ENCODE assay signal across 1 cellular context in the genomic region with DNA sequence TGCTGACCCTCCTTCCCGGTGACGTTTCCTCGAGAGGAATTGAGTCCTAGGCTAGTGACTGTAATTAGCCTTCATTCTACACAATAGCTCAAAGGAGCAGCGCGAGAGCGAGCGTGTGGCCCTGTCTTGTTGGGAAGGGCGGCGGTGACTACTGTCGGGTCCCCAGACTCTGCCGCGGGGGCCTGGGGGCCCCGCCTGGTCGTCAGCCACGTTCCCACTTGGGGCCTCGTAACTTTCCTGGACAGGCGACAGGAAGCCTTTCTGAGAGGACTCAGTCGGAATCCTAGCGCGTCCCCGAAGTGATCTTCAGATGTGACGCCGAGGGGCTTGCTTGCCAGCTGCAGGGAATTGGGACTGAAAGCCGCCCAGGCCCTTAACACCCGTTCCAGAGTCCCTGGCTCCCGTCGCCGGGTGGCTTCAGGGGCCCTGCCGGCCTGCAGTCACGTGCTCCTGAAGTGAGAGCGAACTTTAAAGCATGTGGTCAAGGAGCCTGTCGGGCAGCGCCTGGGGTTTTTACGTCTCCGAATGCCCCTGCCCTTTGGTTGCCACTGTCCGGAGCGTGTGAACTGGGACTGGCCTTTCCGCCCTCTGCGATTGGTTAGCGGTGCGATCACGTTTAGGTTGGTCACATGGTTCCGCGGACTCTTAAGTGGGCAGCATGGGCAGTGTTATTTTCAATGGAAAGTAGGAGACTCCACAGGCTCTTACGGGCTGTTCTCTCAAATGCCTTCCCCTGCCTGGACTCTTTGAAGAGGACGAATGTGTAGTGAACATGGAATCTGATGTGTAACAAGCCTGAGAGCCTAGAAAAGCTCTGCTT.
TF ChIP-seq lines count a peak whose summit lies in the region.

No MANE protein-coding gene starts in this region.

TF ChIP-seq in HepG2, 621 proteins besides CTCF, POLR2A, EP300 and RAD21 (continued from another document and continues in another):
- no peak for TF ChIP-seq ZNF414 (CRISPR knock-in tag; IDR thresholded peaks at IDR 0.05)
- TF ChIP-seq ATF1 (CRISPR knock-in tag; IDR thresholded peaks at IDR 0.05) = no peak
- TF ChIP-seq YY1 (IDR thresholded peaks at IDR 0.05; ENCODE audit: insufficient read depth, insufficient replicate concordance, low read depth, low read length) = no peak
- TF ChIP-seq PAX8 (CRISPR knock-in tag; IDR thresholded peaks at IDR 0.05; ENCODE audit: borderline replicate concordance) = no peak
- no peak for TF ChIP-seq ZNF335 (CRISPR knock-in tag; IDR thresholded peaks at IDR 0.05)
- TF ChIP-seq ZKSCAN1 (IDR thresholded peaks at IDR 0.05; ENCODE audit: low read length) = no peak
- no peak for TF ChIP-seq RXRB (CRISPR knock-in tag; IDR thresholded peaks at IDR 0.05; ENCODE audit: borderline replicate concordance)
- 0 out of 2 replicates have a peak, but pooled peaks have one; percentile 40 for TF ChIP-seq ZNF232 (CRISPR knock-in tag; IDR thresholded peaks at IDR 0.05; ENCODE audit: borderline replicate concordance)
- no peak for TF ChIP-seq ARID3A (IDR thresholded peaks at IDR 0.05; ENCODE audit: low read depth, low read length)
- no peak for TF ChIP-seq SRSF9 (IDR thresholded peaks at IDR 0.05; ENCODE audit: borderline replicate concordance, insufficient read depth, low read depth, low read length, poor library complexity, severe bottlenecking)
- no peak for TF ChIP-seq CENPX (CRISPR knock-in tag; IDR thresholded peaks at IDR 0.05)
- TF ChIP-seq ZBTB26 (CRISPR knock-in tag; IDR thresholded peaks at IDR 0.05; ENCODE audit: borderline replicate concordance) = no peak; the same call in 1 of the 2 replicates
- no peak for TF ChIP-seq MTF1 (CRISPR knock-in tag; IDR thresholded peaks at IDR 0.05)
- TF ChIP-seq, protein P1, sequence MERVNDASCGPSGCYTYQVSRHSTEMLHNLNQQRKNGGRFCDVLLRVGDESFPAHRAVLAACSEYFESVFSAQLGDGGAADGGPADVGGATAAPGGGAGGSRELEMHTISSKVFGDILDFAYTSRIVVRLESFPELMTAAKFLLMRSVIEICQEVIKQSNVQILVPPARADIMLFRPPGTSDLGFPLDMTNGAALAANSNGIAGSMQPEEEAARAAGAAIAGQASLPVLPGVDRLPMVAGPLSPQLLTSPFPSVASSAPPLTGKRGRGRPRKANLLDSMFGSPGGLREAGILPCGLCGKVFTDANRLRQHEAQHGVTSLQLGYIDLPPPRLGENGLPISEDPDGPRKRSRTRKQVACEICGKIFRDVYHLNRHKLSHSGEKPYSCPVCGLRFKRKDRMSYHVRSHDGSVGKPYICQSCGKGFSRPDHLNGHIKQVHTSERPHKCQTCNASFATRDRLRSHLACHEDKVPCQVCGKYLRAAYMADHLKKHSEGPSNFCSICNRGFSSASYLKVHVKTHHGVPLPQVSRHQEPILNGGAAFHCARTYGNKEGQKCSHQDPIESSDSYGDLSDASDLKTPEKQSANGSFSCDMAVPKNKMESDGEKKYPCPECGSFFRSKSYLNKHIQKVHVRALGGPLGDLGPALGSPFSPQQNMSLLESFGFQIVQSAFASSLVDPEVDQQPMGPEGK (CRISPR knock-in tag; IDR thresholded peaks at IDR 0.05) = no peak
- TF ChIP-seq NCOA1 (CRISPR knock-in tag; IDR thresholded peaks at IDR 0.05) = no peak
- no peak for TF ChIP-seq ZSCAN31 (CRISPR knock-in tag; IDR thresholded peaks at IDR 0.05; ENCODE audit: low read depth)
- TF ChIP-seq ERF (CRISPR knock-in tag; IDR thresholded peaks at IDR 0.05) = peak; percentile 59; the same call in 1 of the 2 replicates
- TF ChIP-seq ZNF792 (CRISPR knock-in tag; IDR thresholded peaks at IDR 0.05) = no peak
- no peak for TF ChIP-seq CBX1 (IDR thresholded peaks at IDR 0.05; ENCODE audit: low read depth)
- TF ChIP-seq SPEN (CRISPR knock-in tag; IDR thresholded peaks at IDR 0.05; ENCODE audit: low read depth) = no peak
- no peak for TF ChIP-seq IKZF4 (CRISPR knock-in tag; IDR thresholded peaks at IDR 0.05; ENCODE audit: borderline replicate concordance, low read depth, not compliant biosample characterization)
- TF ChIP-seq ZNF512 (CRISPR knock-in tag; IDR thresholded peaks at IDR 0.05) = no peak
- no peak for TF ChIP-seq SNAI1 (CRISPR knock-in tag; IDR thresholded peaks at IDR 0.05; ENCODE audit: borderline replicate concordance)
- TF ChIP-seq, protein P2, sequence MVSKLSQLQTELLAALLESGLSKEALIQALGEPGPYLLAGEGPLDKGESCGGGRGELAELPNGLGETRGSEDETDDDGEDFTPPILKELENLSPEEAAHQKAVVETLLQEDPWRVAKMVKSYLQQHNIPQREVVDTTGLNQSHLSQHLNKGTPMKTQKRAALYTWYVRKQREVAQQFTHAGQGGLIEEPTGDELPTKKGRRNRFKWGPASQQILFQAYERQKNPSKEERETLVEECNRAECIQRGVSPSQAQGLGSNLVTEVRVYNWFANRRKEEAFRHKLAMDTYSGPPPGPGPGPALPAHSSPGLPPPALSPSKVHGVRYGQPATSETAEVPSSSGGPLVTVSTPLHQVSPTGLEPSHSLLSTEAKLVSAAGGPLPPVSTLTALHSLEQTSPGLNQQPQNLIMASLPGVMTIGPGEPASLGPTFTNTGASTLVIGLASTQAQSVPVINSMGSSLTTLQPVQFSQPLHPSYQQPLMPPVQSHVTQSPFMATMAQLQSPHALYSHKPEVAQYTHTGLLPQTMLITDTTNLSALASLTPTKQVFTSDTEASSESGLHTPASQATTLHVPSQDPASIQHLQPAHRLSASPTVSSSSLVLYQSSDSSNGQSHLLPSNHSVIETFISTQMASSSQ (IDR thresholded peaks at IDR 0.05; ENCODE audit: low read depth) = no peak
- TF ChIP-seq, protein P2 (CRISPR knock-in tag; IDR thresholded peaks at IDR 0.05; ENCODE audit: borderline replicate concordance) = no peak
- no peak for TF ChIP-seq ZNF138 (CRISPR knock-in tag; IDR thresholded peaks at IDR 0.05; ENCODE audit: low read depth)
- TF ChIP-seq ZNF776 (CRISPR knock-in tag; IDR thresholded peaks at IDR 0.05) = no peak
- no peak for TF ChIP-seq SIX1 (CRISPR knock-in tag; IDR thresholded peaks at IDR 0.05; ENCODE audit: borderline replicate concordance)
- no peak for TF ChIP-seq NCOR1 (IDR thresholded peaks at IDR 0.05; ENCODE audit: borderline replicate concordance, low read length)
- TF ChIP-seq SALL1 (CRISPR knock-in tag; IDR thresholded peaks at IDR 0.05) = peak; percentile 62
- no peak for TF ChIP-seq ZNF7 (CRISPR knock-in tag; IDR thresholded peaks at IDR 0.05)
- TF ChIP-seq ZKSCAN5 (CRISPR knock-in tag; IDR thresholded peaks at IDR 0.05) = no peak
- TF ChIP-seq HOMEZ (CRISPR knock-in tag; IDR thresholded peaks at IDR 0.05; ENCODE audit: low read depth) = no peak
- TF ChIP-seq TOE1 (CRISPR knock-in tag; IDR thresholded peaks at IDR 0.05) = no peak
- no peak for TF ChIP-seq ZNF143 (CRISPR knock-in tag; IDR thresholded peaks at IDR 0.05)
- TF ChIP-seq ZNF672 (CRISPR knock-in tag; IDR thresholded peaks at IDR 0.05) = no peak
- TF ChIP-seq, protein P3, sequence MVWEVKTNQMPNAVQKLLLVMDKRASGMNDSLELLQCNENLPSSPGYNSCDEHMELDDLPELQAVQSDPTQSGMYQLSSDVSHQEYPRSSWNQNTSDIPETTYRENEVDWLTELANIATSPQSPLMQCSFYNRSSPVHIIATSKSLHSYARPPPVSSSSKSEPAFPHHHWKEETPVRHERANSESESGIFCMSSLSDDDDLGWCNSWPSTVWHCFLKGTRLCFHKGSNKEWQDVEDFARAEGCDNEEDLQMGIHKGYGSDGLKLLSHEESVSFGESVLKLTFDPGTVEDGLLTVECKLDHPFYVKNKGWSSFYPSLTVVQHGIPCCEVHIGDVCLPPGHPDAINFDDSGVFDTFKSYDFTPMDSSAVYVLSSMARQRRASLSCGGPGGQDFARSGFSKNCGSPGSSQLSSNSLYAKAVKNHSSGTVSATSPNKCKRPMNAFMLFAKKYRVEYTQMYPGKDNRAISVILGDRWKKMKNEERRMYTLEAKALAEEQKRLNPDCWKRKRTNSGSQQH (CRISPR knock-in tag; IDR thresholded peaks at IDR 0.05; ENCODE audit: low read depth) = no peak
- TF ChIP-seq ZNF446 (CRISPR knock-in tag; IDR thresholded peaks at IDR 0.05) = no peak
- TF ChIP-seq STAT5B (CRISPR knock-in tag; IDR thresholded peaks at IDR 0.05) = no peak
- no peak for TF ChIP-seq GLI4 (CRISPR knock-in tag; IDR thresholded peaks at IDR 0.05; ENCODE audit: borderline replicate concordance)
- peak; percentile 50; the same call in 1 of the 2 replicates for TF ChIP-seq MXD4 (CRISPR knock-in tag; IDR thresholded peaks at IDR 0.05)
- no peak for TF ChIP-seq GPBP1L1 (CRISPR knock-in tag; IDR thresholded peaks at IDR 0.05)
- TF ChIP-seq REPIN1 (CRISPR knock-in tag; IDR thresholded peaks at IDR 0.05; ENCODE audit: borderline replicate concordance, low read depth) = no peak
- no peak for TF ChIP-seq HMG20A (CRISPR knock-in tag; IDR thresholded peaks at IDR 0.05; ENCODE audit: borderline replicate concordance)
- no peak for TF ChIP-seq KDM5A (IDR thresholded peaks at IDR 0.05; ENCODE audit: borderline replicate concordance, low read length)
- TF ChIP-seq REXO4 (CRISPR knock-in tag; IDR thresholded peaks at IDR 0.05; ENCODE audit: borderline replicate concordance) = peak; percentile 82; the same call in 1 of the 2 replicates
- TF ChIP-seq PHF5A (CRISPR knock-in tag; IDR thresholded peaks at IDR 0.05; ENCODE audit: low read depth, unreplicated experiment) = no peak
- TF ChIP-seq TSC22D2 (CRISPR knock-in tag; IDR thresholded peaks at IDR 0.05; ENCODE audit: borderline replicate concordance) = 0 out of 2 replicates have a peak, but pooled peaks have one; percentile 69
